Comparison of ENCODE assay signal across 8 cellular contexts in genomic region chr4:98662619-98663225, GRCh38. TPM values are rescaled to one million over a fixed set of nuclear protein-coding genes. Genes with fewer than 3 reads are reported as not detected.
DNase-seq lines count a peak whose midpoint lies in the region; ATAC-seq lines count a peak whose summit lies in the region.

No MANE protein-coding gene starts in this region.

- H3K27ac ChIP-seq in duodenal mucosa (ENCODE audit: low read depth, low read length): peak overlapping the region; percentile 1

- peaks cover 17 to 20% of the 10 kb centered on the region in 2 donors for H3K4me1 ChIP-seq in duodenal mucosa (ENCODE audit: control insufficient read depth in 1 of 2, insufficient read depth in 2 of 2, low read length in 2 of 2)

- H3K36me3 Mint-ChIP-seq in T-helper 17 cell (ENCODE audit: low read depth): peaks cover 2% of the 10 kb centered on the region

- peaks cover 3% of the 10 kb centered on the region in 2 donors for H3K27me3 ChIP-seq in duodenal mucosa (ENCODE audit: control insufficient read depth in 1 of 2, insufficient read depth in 2 of 2, low read length in 2 of 2)

- no peak overlapping the region for H3K4me3 ChIP-seq in duodenal mucosa (ENCODE audit: low read depth in 1 of 2, low read length in 2 of 2)

- peaks cover 46% of the 10 kb centered on the region for H3K4me1 Mint-ChIP-seq in T-helper 17 cell

- peak overlapping the region; percentile 73 for H3K4me3 Mint-ChIP-seq in T-helper 17 cell

- H3K36me3 ChIP-seq in duodenal mucosa (ENCODE audit: control insufficient read depth in 1 of 2, insufficient read depth in 2 of 2, low read length in 2 of 2): no peaks in the 10 kb centered on the region

- no peak overlapping the region for H3K9ac ChIP-seq in duodenal mucosa (ENCODE audit: low read depth in 1 of 2, low read length in 2 of 2)

- no peaks in the 10 kb centered on the region for H3K9me3 ChIP-seq in T-helper 17 cell (ENCODE audit: control insufficient read depth, low read length, poor library complexity, severe bottlenecking)
- no peaks in the 10 kb centered on the region for H3K9me3 ChIP-seq in duodenal mucosa (ENCODE audit: control insufficient read depth in 1 of 2, low read length in 2 of 2)

- peak; percentile 17 for ATAC-seq in HG02678 (IDR thresholded peaks at IDR 0.05; ENCODE audit: unreplicated experiment)
- ATAC-seq in T-helper 17 cell: peak; percentile 18
- no peak for ATAC-seq in HG02870 (IDR thresholded peaks at IDR 0.05; ENCODE audit: unreplicated experiment)

- H3K27ac Mint-ChIP-seq in T-helper 17 cell: peak overlapping the region; percentile 97

- DNase-seq in T-helper 17 cell: peak in 1 of 3 donors; percentile 15
- DNase-seq in stimulated activated CD8-positive, alpha-beta memory T cell treated with anti-CD3 and anti-CD28 coated beads, Interleukin-7, amount 100 ng/mL, for 4 hours (ENCODE audit: low read depth in 2 of 2): peak; percentile 25 to 28
- no peak for DNase-seq in LoVo (ENCODE audit: low spot score)
- no peak for DNase-seq in OCI-M2 (lab: John Stamatoyannopoulos, UW; ENCODE audit: unreplicated experiment)
- DNase-seq in cortex of kidney (lab: John Stamatoyannopoulos, UW): no peak

- no peaks in the 10 kb centered on the region for H3K27me3 Mint-ChIP-seq in T-helper 17 cell

RNA-seq across cellular contexts. Expression of gene TSPAN5, which starts 4.3 kb away (rescaled TPM):
- total RNA-seq in T-helper 17 cell: 10 to 100 TPM; 11.8 to 15.2 TPM

Comparison
In these comparisons a context has a peak if more than half of its experiments do, and no peak if none do; other contexts are left out.
1. DNase-seq: peak in stimulated activated CD8-positive, alpha-beta memory T cell treated with anti-CD3 and anti-CD28 coated beads, Interleukin-7, amount 100 ng/mL, for 4 hours (2 of 2); none in LoVo (single experiment), OCI-M2 (single experiment) and cortex of kidney (single experiment).